ENCODE assay signal across 21 cellular contexts in the genomic region with DNA sequence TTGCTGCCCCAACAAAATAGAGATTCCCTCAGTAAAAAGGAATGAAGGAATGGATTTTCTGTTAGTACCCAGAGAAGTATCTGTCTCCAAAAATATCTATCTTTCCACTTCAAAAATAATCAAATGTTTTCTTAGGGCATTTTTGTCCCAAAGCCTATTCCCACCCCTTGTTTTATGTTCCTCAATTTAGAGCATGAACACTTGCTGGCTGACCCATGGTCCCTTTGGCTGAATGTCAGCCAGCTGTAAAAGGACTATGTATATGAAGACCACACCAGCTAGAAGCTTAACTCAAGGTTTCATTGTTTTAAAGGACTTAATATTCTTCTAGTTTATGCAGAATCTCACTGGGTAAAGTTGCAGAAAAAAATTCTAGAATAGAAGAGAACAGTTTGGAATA.
A peak's percentile ranks its signal among the peaks of the same experiment; 100 is the strongest.
DNase-seq lines count a peak whose midpoint lies in the region; ATAC-seq and TF ChIP-seq lines count a peak whose summit lies in the region.
"Had no signal": no experiment of that assay in that cellular context is flagged by ENCODE, and none has a peak within 500 bp of the region (broad histone marks: within the 10 kb centered on the region; RNA-seq: fewer than 3 reads in every experiment).

No MANE protein-coding gene starts in this region.

- H3K36me3 ChIP-seq in ascending aorta = no peaks in the 10 kb centered on the region
- H3K36me3 ChIP-seq in sigmoid colon = no peaks in the 10 kb centered on the region
- H3K36me3 ChIP-seq in uterus = no peaks in the 10 kb centered on the region
- H3K36me3 ChIP-seq: BLaER1 treated with 17β-estradiol and CSF1 and Interleukin-3, amounts not matched to agents 10 nM and 100 nM; MG63 had no signal

- H3K27me3 ChIP-seq in ascending aorta = no peaks in the 10 kb centered on the region
- H3K27me3 ChIP-seq in sigmoid colon = no peaks in the 10 kb centered on the region
- H3K27me3 ChIP-seq in uterus = no peaks in the 10 kb centered on the region
- H3K27me3 ChIP-seq: BLaER1 treated with 17β-estradiol and CSF1 and Interleukin-3, amounts not matched to agents 10 nM and 100 nM; MG63 had no signal

- intact Hi-C loops in ascending aorta (cut with DNase I) = no loop called here
- intact Hi-C loops in sigmoid colon (cut with DNase I) = no loop called here
- intact Hi-C loops in uterus (cut with DNase I; ENCODE audit: low total_unique reads) = no loop called here

- no peak for TF ChIP-seq EP300 in sigmoid colon (IDR thresholded peaks at IDR 0.05)

- no peak for TF ChIP-seq POLR2A in sigmoid colon (IDR thresholded peaks at IDR 0.05)
- no peak for TF ChIP-seq POLR2A in uterus (IDR thresholded peaks at IDR 0.05)

- peak overlapping the region; percentile 76 to 87 for H3K27ac ChIP-seq in ascending aorta
- peak overlapping the region in 3 of 4 donors; percentile 1 to 50 (median 38) for H3K27ac ChIP-seq in sigmoid colon
- H3K27ac ChIP-seq in uterus = peak overlapping the region; percentile 63 to 81
- H3K27ac ChIP-seq: BLaER1 treated with 17β-estradiol and CSF1 and Interleukin-3, amounts not matched to agents 10 nM and 100 nM; SK-N-MC had no signal

- DNase-seq in ascending aorta (ENCODE audit: low spot score in 2 of 2) = no peak
- DNase-seq in choroid plexus epithelial cell (ENCODE audit: low read depth) = peak; percentile 35
- no peak for DNase-seq in sigmoid colon
- no peak for DNase-seq in uterus
- DNase-seq in activated CD4-positive, alpha-beta T cell treated with anti-CD3 and anti-CD28 coated beads, Interleukin-2, amount 50 U/mL, for 48 hours = no peak
- no peak for DNase-seq in NCI-H446 treated with DMSO at 0.1 percent for 48 hours (lab: John Stamatoyannopoulos, UW)
- DNase-seq: activated CD4-positive, alpha-beta T cell treated with anti-CD3 and anti-CD28 coated beads for 1 hour; activated CD8-positive, alpha-beta T cell treated with anti-CD3 and anti-CD28 coated beads for 36 hours; Caco-2; cerebellar nuclear complex; DND-41; NCI-H1417 treated with DMSO at 0.1 percent for 48 hours; NCI-H2107; right cardiac atrium; stimulated activated naive CD4-positive, alpha-beta T cell had no signal

- ATAC-seq in GM21717 (IDR thresholded peaks at IDR 0.05; ENCODE audit: unreplicated experiment) = no peak
- ATAC-seq: activated CD8-positive, alpha-beta T cell treated with anti-CD3 and anti-CD28 coated beads for 36 hours; activated T-helper 17 cell treated with anti-CD3 and anti-CD28 coated beads, Interleukin-2, amount 50 U/mL, for 72 hours; K562; right cardiac atrium had no signal

- H3K4me3 ChIP-seq in ascending aorta = no peak overlapping the region
- H3K4me3 ChIP-seq in choroid plexus epithelial cell (ENCODE audit: low read depth, low read length) = no peak overlapping the region
- H3K4me3 ChIP-seq in sigmoid colon = no peak overlapping the region
- no peak overlapping the region for H3K4me3 ChIP-seq in uterus
- H3K4me3 ChIP-seq: BLaER1 treated with 17β-estradiol and CSF1 and Interleukin-3, amounts not matched to agents 10 nM and 100 nM; K562; MG63; SK-N-MC had no signal

- H3K9me3 ChIP-seq in ascending aorta (peaks cover 0 to 6% of the 10 kb centered on the region in 2 donors), sigmoid colon (no peaks in the 10 kb centered on the region), uterus (no peaks in the 10 kb centered on the region)
- H3K9me3 ChIP-seq: BLaER1 treated with 17β-estradiol and CSF1 and Interleukin-3, amounts not matched to agents 10 nM and 100 nM; Caco-2; MG63 had no signal

- H3K4me1 ChIP-seq in ascending aorta (peaks cover 0 to 12% of the 10 kb centered on the region in 2 donors), sigmoid colon (no peaks in the 10 kb centered on the region), uterus (no peaks in the 10 kb centered on the region)
- H3K4me1 ChIP-seq: Caco-2 had no signal

- TF ChIP-seq CTCF in ascending aorta (IDR thresholded peaks at IDR 0.05) (no peak), choroid plexus epithelial cell (conservative IDR thresholded peaks at IDR 0.05; ENCODE audit: low read depth, low read length) (no peak), sigmoid colon (IDR thresholded peaks at IDR 0.05) (no peak), uterus (IDR thresholded peaks at IDR 0.05) (no peak)
